34 cellular contexts compared by ENCODE assay signal in genomic region chr4:48708610-48709009, GRCh38.
"Had no signal": no experiment of that assay in that cellular context is flagged by ENCODE, and none has a peak within 500 bp of the region (broad histone marks: within the 10 kb centered on the region; RNA-seq: fewer than 3 reads in every experiment).

No MANE protein-coding gene starts in this region.

- FAIRE-seq: astrocyte, colon, endometrium, endothelial cell of umbilical vein, frontal cortex had no signal

- H3K27ac Mint-ChIP-seq: activated CD4-positive, alpha-beta memory T cell treated with anti-CD3 and anti-CD28 coated beads for 36 hours; activated CD4-positive, alpha-beta T cell treated with anti-CD3 and anti-CD28 coated beads for 36 hours; activated CD4-positive, alpha-beta T cell treated with anti-CD3 and anti-CD28 coated beads, Interleukin-2, amount 10 ng/mL, durations not matched to agents 24 days and 14 days; activated CD8-positive, alpha-beta memory T cell treated with anti-CD3 and anti-CD28 coated beads, Interleukin-2, amount 10 ng/mL, durations not matched to agents 7 days and 5 days; activated CD8-positive, alpha-beta T cell treated with anti-CD3 and anti-CD28 coated beads, Interleukin-2, amount 10 ng/mL, durations not matched to agents 7 days and 5 days; activated naive CD4-positive, alpha-beta T cell treated with anti-CD3 and anti-CD28 coated beads, Interleukin-2, amount 10 ng/mL, durations not matched to agents 7 days and 5 days; activated naive CD4-positive, alpha-beta T cell treated with anti-CD3 and anti-CD28 coated beads, Interleukin-2, amount 50 U/mL, for 72 hours; activated naive CD8-positive, alpha-beta T cell treated with anti-CD3 and anti-CD28 coated beads, Interleukin-2, amount 10 ng/mL, durations not matched to agents 7 days and 5 days; activated T-helper 1 cell treated with anti-CD3 and anti-CD28 coated beads, Interleukin-12 subunit alpha, Interleukin-12 subunit beta, Interleukin-2, Interleukin-4 antibody, amounts not matched to agents 30 ng/mL and 10 ng/mL and 1 ng/mL, durations not matched to agents 14 hours and 24 hours and 36 hours; T-helper 17 cell; T-helper 2 cell treated with Interferon-gamma antibody and Interleukin-4, amounts not matched to agents 5 μg/mL and 100 μg/mL, for 36 hours had no signal

- H3K36me3 ChIP-seq: brain microvascular endothelial cell had no signal

- DNase-seq: activated CD4-positive, alpha-beta memory T cell treated with anti-CD3 and anti-CD28 coated beads for 36 hours; activated CD4-positive, alpha-beta T cell treated with anti-CD3 and anti-CD28 coated beads for 36 hours; activated CD4-positive, alpha-beta T cell treated with anti-CD3 and anti-CD28 coated beads, Interleukin-2, amount 10 ng/mL, durations not matched to agents 24 days and 14 days; activated CD4-positive, CD25-positive, alpha-beta regulatory T cell; activated CD4-positive, CD25-positive, alpha-beta regulatory T cell treated with anti-CD3 and anti-CD28 coated beads, Interleukin-2, amount 50 U/mL, for 72 hours; activated CD8-positive, alpha-beta memory T cell treated with anti-CD3 and anti-CD28 coated beads, Interleukin-2, amount 10 ng/mL, durations not matched to agents 7 days and 5 days; activated CD8-positive, alpha-beta memory T cell treated with anti-CD3 and anti-CD28 coated beads, Interleukin-2, amount 50 U/mL, for 4 hours; activated CD8-positive, alpha-beta T cell treated with anti-CD3 and anti-CD28 coated beads, Interleukin-2, amount 10 ng/mL, durations not matched to agents 7 days and 5 days; activated gamma-delta T cell; activated naive CD4-positive, alpha-beta T cell; activated naive CD4-positive, alpha-beta T cell treated with anti-CD3 and anti-CD28 coated beads, Interleukin-2, amount 10 ng/mL, durations not matched to agents 7 days and 5 days; activated naive CD8-positive, alpha-beta T cell treated with anti-CD3 and anti-CD28 coated beads, Interleukin-2, amount 10 ng/mL, durations not matched to agents 7 days and 5 days; activated T-cell treated with anti-CD3 and anti-CD28 coated beads, Interleukin-2, amount 50 U/mL, for 1 hour; activated T-cell treated with anti-CD3 and anti-CD28 coated beads, Interleukin-2, amount 50 U/mL, for 48 hours; amniotic stem cell; anterior cingulate cortex; brain microvascular endothelial cell; caudate nucleus; effector CD8-positive, alpha-beta T cell; foreskin fibroblast; head of caudate nucleus; T-helper 1 cell; T-helper 17 cell; T1000; WERI-Rb-1 had no signal

- H3K27ac ChIP-seq: brain microvascular endothelial cell, WERI-Rb-1 had no signal

- H3K27me3 ChIP-seq: brain microvascular endothelial cell had no signal

- H3K4me3 Mint-ChIP-seq: activated CD4-positive, alpha-beta memory T cell treated with anti-CD3 and anti-CD28 coated beads for 36 hours; activated CD4-positive, alpha-beta T cell treated with anti-CD3 and anti-CD28 coated beads for 36 hours; activated CD4-positive, alpha-beta T cell treated with anti-CD3 and anti-CD28 coated beads, Interleukin-2, amount 10 ng/mL, durations not matched to agents 24 days and 14 days; activated CD8-positive, alpha-beta memory T cell treated with anti-CD3 and anti-CD28 coated beads, Interleukin-2, amount 10 ng/mL, durations not matched to agents 7 days and 5 days; activated CD8-positive, alpha-beta T cell treated with anti-CD3 and anti-CD28 coated beads, Interleukin-2, amount 10 ng/mL, durations not matched to agents 7 days and 5 days; activated naive CD4-positive, alpha-beta T cell treated with anti-CD3 and anti-CD28 coated beads, Interleukin-2, amount 10 ng/mL, durations not matched to agents 7 days and 5 days; activated naive CD8-positive, alpha-beta T cell treated with anti-CD3 and anti-CD28 coated beads, Interleukin-2, amount 10 ng/mL, durations not matched to agents 7 days and 5 days; activated T-helper 1 cell treated with anti-CD3 and anti-CD28 coated beads, Interleukin-12 subunit alpha, Interleukin-12 subunit beta, Interleukin-2, Interleukin-4 antibody, amounts not matched to agents 30 ng/mL and 10 ng/mL and 1 ng/mL, durations not matched to agents 14 hours and 24 hours and 36 hours; T-helper 17 cell; T-helper 2 cell treated with Interferon-gamma antibody and Interleukin-4, amounts not matched to agents 5 μg/mL and 100 μg/mL, for 36 hours had no signal

- H3K27me3 Mint-ChIP-seq: activated CD4-positive, alpha-beta memory T cell treated with anti-CD3 and anti-CD28 coated beads for 36 hours; activated CD4-positive, alpha-beta T cell treated with anti-CD3 and anti-CD28 coated beads for 36 hours; activated CD4-positive, alpha-beta T cell treated with anti-CD3 and anti-CD28 coated beads, Interleukin-2, amount 10 ng/mL, durations not matched to agents 24 days and 14 days; activated CD8-positive, alpha-beta memory T cell treated with anti-CD3 and anti-CD28 coated beads, Interleukin-2, amount 10 ng/mL, durations not matched to agents 7 days and 5 days; activated naive CD4-positive, alpha-beta T cell treated with anti-CD3 and anti-CD28 coated beads, Interleukin-2, amount 10 ng/mL, durations not matched to agents 7 days and 5 days; activated naive CD8-positive, alpha-beta T cell treated with anti-CD3 and anti-CD28 coated beads, Interleukin-2, amount 10 ng/mL, durations not matched to agents 7 days and 5 days; T-helper 17 cell had no signal

- ATAC-seq: activated CD4-positive, alpha-beta T cell treated with anti-CD3 and anti-CD28 coated beads for 36 hours; activated CD8-positive, alpha-beta memory T cell treated with anti-CD3 and anti-CD28 coated beads, Interleukin-2, amount 10 ng/mL, durations not matched to agents 7 days and 5 days; activated CD8-positive, alpha-beta T cell treated with anti-CD3 and anti-CD28 coated beads, Interleukin-2, amount 10 ng/mL, durations not matched to agents 7 days and 5 days; activated naive CD4-positive, alpha-beta T cell treated with anti-CD3 and anti-CD28 coated beads, Interleukin-2, amount 50 U/mL, for 72 hours; esophagus mucosa; T-helper 17 cell had no signal

- H3K9me3 Mint-ChIP-seq: activated CD4-positive, alpha-beta T cell treated with anti-CD3 and anti-CD28 coated beads, Interleukin-2, amount 10 ng/mL, durations not matched to agents 24 days and 14 days had no signal
